In genomic region chr3:108590443-108590842, GRCh38 we compare ENCODE assay signal across 8 cellular contexts. TPM values are rescaled to one million over a fixed set of nuclear protein-coding genes. Genes with fewer than 3 reads are reported as not detected.
DNase-seq lines count a peak whose midpoint lies in the region; ATAC-seq and TF ChIP-seq lines count a peak whose summit lies in the region.

No MANE protein-coding gene starts in this region.

- H3K79me2 ChIP-seq in PC-3 (ENCODE audit: low read length) = peaks cover 56% of the 10 kb centered on the region

- TF ChIP-seq POLR2A in esophagus muscularis mucosa (IDR thresholded peaks at IDR 0.05; ENCODE audit: low read depth) = no peak
- TF ChIP-seq POLR2A in gastrocnemius medialis (IDR thresholded peaks at IDR 0.05) = no peak

- H3K27ac ChIP-seq in PC-3 (ENCODE audit: low read length) (peak overlapping the region; percentile 94), esophagus muscularis mucosa (replicated peaks in 1 of 4) (peak overlapping the region in 1 of 4 donors; percentile 94), gastrocnemius medialis (peak overlapping the region in 3 of 4 donors; percentile 88 to 93 (median 90))

- ATAC-seq in PC-3 (no peak), gastrocnemius medialis (no peak), GM21367 (IDR thresholded peaks at IDR 0.05; ENCODE audit: unreplicated experiment) (no peak)

- WGBS in esophagus muscularis mucosa = 19% methylated on average over 4 of the region's 4 CpGs

- peaks cover 29% of the 10 kb centered on the region for H3K4me1 ChIP-seq in PC-3 (ENCODE audit: insufficient read depth, low read length)
- peaks cover 15 to 29% (median 22%) of the 10 kb centered on the region in 4 donors for H3K4me1 ChIP-seq in esophagus muscularis mucosa
- peaks cover 14 to 18% of the 10 kb centered on the region in 2 donors for H3K4me1 ChIP-seq in gastrocnemius medialis

- no peaks in the 10 kb centered on the region for H3K36me3 ChIP-seq in PC-3 (ENCODE audit: low read depth, low read length)
- H3K36me3 ChIP-seq in esophagus muscularis mucosa = no peaks in the 10 kb centered on the region
- no peaks in the 10 kb centered on the region for H3K36me3 ChIP-seq in gastrocnemius medialis

- peak; percentile 59 for DNase-seq in NCI-H2107 treated with DMSO at 0.1 percent for 48 hours (lab: John Stamatoyannopoulos, UW; ENCODE audit: unreplicated experiment)
- DNase-seq in NCI-H2107 (lab: John Stamatoyannopoulos, UW) = no peak
- no peak for DNase-seq in PC-3
- DNase-seq in esophagus muscularis mucosa (ENCODE audit: extremely low spot score) = no peak
- no peak for DNase-seq in gastrocnemius medialis
- DNase-seq in mucosa of gallbladder (ENCODE audit: low spot score) = no peak
- no peak for DNase-seq in NCI-H510A treated with DMSO at 0.1 percent for 48 hours (lab: John Stamatoyannopoulos, UW)

- peak overlapping the region; percentile 86 for H3K4me2 ChIP-seq in PC-3 (ENCODE audit: low read length)

- BruUV-seq in PC-3 (replicated peaks; lab: Mats Ljungman, UMichigan) = no TSS peak

- H3K27me3 ChIP-seq in PC-3 (ENCODE audit: low read length) (no peaks in the 10 kb centered on the region), esophagus muscularis mucosa (no peaks in the 10 kb centered on the region), gastrocnemius medialis (no peaks in the 10 kb centered on the region)

- TF ChIP-seq EP300 in esophagus muscularis mucosa (IDR thresholded peaks at IDR 0.05) = no peak

- intact Hi-C loops in PC-3 (cut with micrococcal nuclease) (no loop called here), esophagus muscularis mucosa (cut with DNase I) (no loop called here), gastrocnemius medialis (cut with DNase I; ENCODE audit: low total_unique reads) (no loop called here)

- peaks cover 17% of the 10 kb centered on the region; the same call in 1 of the 2 replicates for H4K20me1 ChIP-seq in PC-3 (ENCODE audit: low read length)

- peak overlapping the region; percentile 98 for H3K4me3 ChIP-seq in PC-3 (ENCODE audit: low read length)
- peak overlapping the region; percentile 66 to 81 (median 76) for H3K4me3 ChIP-seq in esophagus muscularis mucosa
- peak overlapping the region; percentile 76 to 89 (median 84) for H3K4me3 ChIP-seq in gastrocnemius medialis

- CTCF ChIA-PET in PC-3 (lab: Charles Lee) = interaction anchor here (0.6 kb wide), 1 partner anchor 433 kb away, joined by 4 read pairs; no protein-coding TSS in a partner anchor

- no peaks in the 10 kb centered on the region for H3F3A ChIP-seq in PC-3 (ENCODE audit: low read length, unreplicated experiment)

- 0 out of 2 replicates have a peak overlapping the region, but pooled peaks have one; percentile 16 for H2AFZ ChIP-seq in PC-3 (ENCODE audit: low read length)

- no peaks in the 10 kb centered on the region for H3K9me2 ChIP-seq in PC-3 (replicated peaks; ENCODE audit: low read length)

- TF ChIP-seq CTCF in PC-3 (conservative IDR thresholded peaks at IDR 0.05; ENCODE audit: low read depth, low read length) (no peak), esophagus muscularis mucosa (IDR thresholded peaks at IDR 0.05) (no peak), gastrocnemius medialis (IDR thresholded peaks at IDR 0.05 in 4 of 5, conservative IDR thresholded peaks at IDR 0.05 in 1 of 5) (no peak)

- POLR2A ChIA-PET in PC-3 (lab: Charles Lee; ENCODE audit: unreplicated experiment) = interaction anchor here (0.5 kb wide), 1 partner anchor 175 kb away, joined by 3 read pairs; no protein-coding TSS in a partner anchor

- H3K9me3 ChIP-seq in PC-3 (ENCODE audit: low read length) (no peaks in the 10 kb centered on the region), esophagus muscularis mucosa (no peaks in the 10 kb centered on the region), gastrocnemius medialis (no peaks in the 10 kb centered on the region)

- peak overlapping the region; percentile 97 for H3K9ac ChIP-seq in PC-3 (ENCODE audit: low read length)

- in situ Hi-C loops in gastrocnemius medialis (cut with MboI; ENCODE audit: low sequenced_read_pairs in 4 of 4) = no loop called here

RNA-seq across cellular contexts. Expression of gene DZIP3, which starts 0.9 kb away (rescaled TPM):
- total RNA-seq in PC-3 (2014; rRNA removed) (5.1 and 7.3 TPM in 2 replicates), esophagus muscularis mucosa (10 to 100 TPM in 1 of 4 donors, 1 to 10 TPM in 3; 6.7 to 14.5 (median 8.7) TPM), gastrocnemius medialis (1 to 10 TPM; 3.4 to 7.8 (median 5.7) TPM), mucosa of gallbladder (11.5 TPM)

RNA-seq across cellular contexts. Expression of gene CIP2A, which starts 1.2 kb away (rescaled TPM):
- 47.9 and 52.4 TPM in 2 replicates for total RNA-seq in PC-3 (2014; rRNA removed)
- total RNA-seq in esophagus muscularis mucosa = 1 to 10 TPM; 2.0 to 6.2 (median 2.1) TPM
- 1 to 10 TPM in 2 of 4 donors, under 1 TPM in 2; 0.61 to 1.9 (median 0.96) TPM for total RNA-seq in gastrocnemius medialis
- 2.5 TPM for total RNA-seq in mucosa of gallbladder
